In the genomic region with DNA sequence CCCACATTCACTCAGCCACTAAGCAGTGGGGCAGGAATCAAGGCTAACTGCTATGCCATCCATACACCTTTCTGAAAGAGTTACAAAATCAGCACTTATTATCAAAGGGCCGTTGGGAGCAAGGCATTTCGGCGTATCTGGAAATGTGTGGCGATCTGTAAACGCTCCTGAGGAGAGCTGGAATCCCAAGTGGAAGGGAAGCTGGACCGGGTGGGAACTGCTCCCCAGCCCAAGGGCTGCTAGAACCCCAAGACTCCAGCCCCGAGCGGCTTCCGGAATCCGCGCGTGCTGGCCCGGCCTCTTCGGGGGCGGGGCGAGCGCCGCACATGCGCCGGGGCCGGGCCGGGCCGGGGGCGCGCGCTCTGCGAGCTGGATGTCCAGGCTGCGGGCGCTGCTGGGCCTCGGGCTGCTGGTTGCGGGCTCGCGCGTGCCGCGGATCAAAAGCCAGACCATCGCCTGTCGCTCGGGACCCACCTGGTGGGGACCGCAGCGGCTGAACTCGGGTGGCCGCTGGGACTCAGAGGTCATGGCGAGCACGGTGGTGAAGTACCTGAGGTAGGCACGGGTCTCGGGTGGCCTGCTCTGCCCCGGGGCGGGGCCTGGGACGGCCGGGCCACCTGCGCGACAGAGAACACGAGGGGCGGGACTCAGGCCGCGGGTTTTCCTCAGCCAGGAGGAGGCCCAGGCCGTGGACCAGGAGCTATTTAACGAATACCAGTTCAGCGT, we compare ENCODE assay signal across 1 cellular context.
TF ChIP-seq lines count a peak whose summit lies in the region.

A gene (plus strand): TSS at position 345 of the 726 bp plus-strand sequence. CDS start 29 bp downstream, at position 374.

TF ChIP-seq in H1, 55 proteins besides CTCF, POLR2A, EP300 and RAD21:
- TF ChIP-seq ZNF274 (IDR thresholded peaks at IDR 0.05; ENCODE audit: borderline replicate concordance, extremely low read depth, low read length) = no peak
- TF ChIP-seq MAFK (IDR thresholded peaks at IDR 0.05; ENCODE audit: low read depth, low read length) = no peak
- TF ChIP-seq, protein P1, sequence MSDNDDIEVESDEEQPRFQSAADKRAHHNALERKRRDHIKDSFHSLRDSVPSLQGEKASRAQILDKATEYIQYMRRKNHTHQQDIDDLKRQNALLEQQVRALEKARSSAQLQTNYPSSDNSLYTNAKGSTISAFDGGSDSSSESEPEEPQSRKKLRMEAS (IDR thresholded peaks at IDR 0.05) = no peak; the same call in 1 of the 2 replicates
- no peak for TF ChIP-seq YY1 (IDR thresholded peaks at IDR 0.05; ENCODE audit: low read depth, low read length)
- TF ChIP-seq SRF (IDR thresholded peaks at IDR 0.05; ENCODE audit: low read depth, low read length) = no peak
- TF ChIP-seq, protein P2, sequence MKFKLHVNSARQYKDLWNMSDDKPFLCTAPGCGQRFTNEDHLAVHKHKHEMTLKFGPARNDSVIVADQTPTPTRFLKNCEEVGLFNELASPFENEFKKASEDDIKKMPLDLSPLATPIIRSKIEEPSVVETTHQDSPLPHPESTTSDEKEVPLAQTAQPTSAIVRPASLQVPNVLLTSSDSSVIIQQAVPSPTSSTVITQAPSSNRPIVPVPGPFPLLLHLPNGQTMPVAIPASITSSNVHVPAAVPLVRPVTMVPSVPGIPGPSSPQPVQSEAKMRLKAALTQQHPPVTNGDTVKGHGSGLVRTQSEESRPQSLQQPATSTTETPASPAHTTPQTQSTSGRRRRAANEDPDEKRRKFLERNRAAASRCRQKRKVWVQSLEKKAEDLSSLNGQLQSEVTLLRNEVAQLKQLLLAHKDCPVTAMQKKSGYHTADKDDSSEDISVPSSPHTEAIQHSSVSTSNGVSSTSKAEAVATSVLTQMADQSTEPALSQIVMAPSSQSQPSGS (IDR thresholded peaks at IDR 0.05; ENCODE audit: low read length) = no peak
- TF ChIP-seq KDM4A (IDR thresholded peaks at IDR 0.05; ENCODE audit: low read depth, low read length, severe bottlenecking) = peak; percentile 76
- TF ChIP-seq, protein P3, sequence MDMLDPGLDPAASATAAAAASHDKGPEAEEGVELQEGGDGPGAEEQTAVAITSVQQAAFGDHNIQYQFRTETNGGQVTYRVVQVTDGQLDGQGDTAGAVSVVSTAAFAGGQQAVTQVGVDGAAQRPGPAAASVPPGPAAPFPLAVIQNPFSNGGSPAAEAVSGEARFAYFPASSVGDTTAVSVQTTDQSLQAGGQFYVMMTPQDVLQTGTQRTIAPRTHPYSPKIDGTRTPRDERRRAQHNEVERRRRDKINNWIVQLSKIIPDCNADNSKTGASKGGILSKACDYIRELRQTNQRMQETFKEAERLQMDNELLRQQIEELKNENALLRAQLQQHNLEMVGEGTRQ (IDR thresholded peaks at IDR 0.05; ENCODE audit: low read length) = no peak
- 0 out of 2 replicates have a peak, but pooled peaks have one; percentile 12 for TF ChIP-seq TEAD4 (IDR thresholded peaks at IDR 0.05; ENCODE audit: low read depth, low read length)
- peak; percentile 45; the same call in 1 of the 2 replicates for TF ChIP-seq BACH1 (IDR thresholded peaks at IDR 0.05; ENCODE audit: low read length)
- no peak for TF ChIP-seq HDAC6 (IDR thresholded peaks at IDR 0.05; ENCODE audit: low read depth, low read length)
- TF ChIP-seq GABPA (IDR thresholded peaks at IDR 0.05; ENCODE audit: borderline replicate concordance, insufficient read depth, low read length) = no peak
- no peak for TF ChIP-seq TCF12 (IDR thresholded peaks at IDR 0.05; ENCODE audit: low read depth, low read length)
- no peak; the same call in 1 of the 2 replicates for TF ChIP-seq RBBP5 (IDR thresholded peaks at IDR 0.05; ENCODE audit: borderline replicate concordance, low read depth, low read length)
- peak; percentile 24; the same call in 1 of the 2 replicates for TF ChIP-seq TBP (IDR thresholded peaks at IDR 0.05; ENCODE audit: low read depth, low read length)
- TF ChIP-seq SAP30 (IDR thresholded peaks at IDR 0.05; ENCODE audit: insufficient read depth, insufficient replicate concordance, low read length) = no peak
- no peak for TF ChIP-seq JUND (IDR thresholded peaks at IDR 0.05; ENCODE audit: low read length)
- TF ChIP-seq, protein P4, sequence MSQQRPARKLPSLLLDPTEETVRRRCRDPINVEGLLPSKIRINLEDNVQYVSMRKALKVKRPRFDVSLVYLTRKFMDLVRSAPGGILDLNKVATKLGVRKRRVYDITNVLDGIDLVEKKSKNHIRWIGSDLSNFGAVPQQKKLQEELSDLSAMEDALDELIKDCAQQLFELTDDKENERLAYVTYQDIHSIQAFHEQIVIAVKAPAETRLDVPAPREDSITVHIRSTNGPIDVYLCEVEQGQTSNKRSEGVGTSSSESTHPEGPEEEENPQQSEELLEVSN (IDR thresholded peaks at IDR 0.05) = no peak
- TF ChIP-seq FOSL1 (IDR thresholded peaks at IDR 0.05; ENCODE audit: insufficient read depth, low read depth, low read length) = no peak
- TF ChIP-seq, protein P5, sequence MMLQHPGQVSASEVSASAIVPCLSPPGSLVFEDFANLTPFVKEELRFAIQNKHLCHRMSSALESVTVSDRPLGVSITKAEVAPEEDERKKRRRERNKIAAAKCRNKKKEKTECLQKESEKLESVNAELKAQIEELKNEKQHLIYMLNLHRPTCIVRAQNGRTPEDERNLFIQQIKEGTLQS (IDR thresholded peaks at IDR 0.05; ENCODE audit: insufficient read depth, low read depth, low read length) = no peak
- TF ChIP-seq KDM1A (IDR thresholded peaks at IDR 0.05; ENCODE audit: borderline replicate concordance, low read length) = no peak
- peak; percentile 83 for TF ChIP-seq PHF8 (conservative IDR thresholded peaks at IDR 0.05; ENCODE audit: low read depth, low read length)
- TF ChIP-seq HDAC2 (IDR thresholded peaks at IDR 0.05; ENCODE audit: borderline replicate concordance in 1 of 2, low read depth in 2 of 2, low read length in 2 of 2) = peak in 1 of 2 experiments; percentile 61; a peak in 1 of 4 replicates
- TF ChIP-seq RXRA (IDR thresholded peaks at IDR 0.05; ENCODE audit: insufficient read depth, low read depth, low read length) = no peak
- TF ChIP-seq SIN3A (conservative IDR thresholded peaks at IDR 0.05 in 1 of 2, IDR thresholded peaks at IDR 0.05 in 1 of 2; ENCODE audit: low read depth in 1 of 2, low read length in 2 of 2) = no peak
- no peak for TF ChIP-seq EZH2 (IDR thresholded peaks at IDR 0.05; ENCODE audit: low read depth, low read length, severe bottlenecking)
- TF ChIP-seq BRCA1 (IDR thresholded peaks at IDR 0.05; ENCODE audit: low read depth, low read length) = no peak
- no peak for TF ChIP-seq CBX5 (IDR thresholded peaks at IDR 0.05; ENCODE audit: low read depth, low read length)
- TF ChIP-seq CTBP2 (IDR thresholded peaks at IDR 0.05; ENCODE audit: borderline replicate concordance, insufficient read depth, insufficient read length, low read length) = no peak
- no peak for TF ChIP-seq CHD1 (IDR thresholded peaks at IDR 0.05; ENCODE audit: low read depth, low read length)
- TF ChIP-seq SUZ12 (IDR thresholded peaks at IDR 0.05; ENCODE audit: low read length) = no peak
- TF ChIP-seq BCL11A (IDR thresholded peaks at IDR 0.05; ENCODE audit: low read depth in 2 of 2, low read length in 2 of 2) = no peak
- TF ChIP-seq CHD2 (IDR thresholded peaks at IDR 0.05; ENCODE audit: low read length) = no peak
- TF ChIP-seq KDM5A (IDR thresholded peaks at IDR 0.05; ENCODE audit: low read length) = no peak
- peak; percentile 84 for TF ChIP-seq TAF1 (IDR thresholded peaks at IDR 0.05; ENCODE audit: low read depth, low read length)
- no peak for TF ChIP-seq CBX8 (IDR thresholded peaks at IDR 0.05; ENCODE audit: borderline replicate concordance, low read depth, low read length)
- TF ChIP-seq CEBPB (IDR thresholded peaks at IDR 0.05; ENCODE audit: low read depth, low read length) = no peak
- TF ChIP-seq JUN (IDR thresholded peaks at IDR 0.05; ENCODE audit: low read depth, low read length) = no peak
- no peak for TF ChIP-seq POU5F1 (IDR thresholded peaks at IDR 0.05; ENCODE audit: low read depth, low read length)
- TF ChIP-seq SP2 (IDR thresholded peaks at IDR 0.05; ENCODE audit: low read length) = no peak
- TF ChIP-seq SIRT6 (IDR thresholded peaks at IDR 0.05; ENCODE audit: low read length) = no peak
- peak; percentile 40; the same call in 1 of the 2 replicates for TF ChIP-seq NRF1 (IDR thresholded peaks at IDR 0.05; ENCODE audit: low read depth, low read length)
- peak; percentile 63; the same call in 1 of the 2 replicates for TF ChIP-seq SP1 (IDR thresholded peaks at IDR 0.05; ENCODE audit: low read depth, low read length)
TF ChIP-seq in H1: peak in this region for 9.
